Comparison of ENCODE assay signal across 16 cellular contexts in the genomic region with DNA sequence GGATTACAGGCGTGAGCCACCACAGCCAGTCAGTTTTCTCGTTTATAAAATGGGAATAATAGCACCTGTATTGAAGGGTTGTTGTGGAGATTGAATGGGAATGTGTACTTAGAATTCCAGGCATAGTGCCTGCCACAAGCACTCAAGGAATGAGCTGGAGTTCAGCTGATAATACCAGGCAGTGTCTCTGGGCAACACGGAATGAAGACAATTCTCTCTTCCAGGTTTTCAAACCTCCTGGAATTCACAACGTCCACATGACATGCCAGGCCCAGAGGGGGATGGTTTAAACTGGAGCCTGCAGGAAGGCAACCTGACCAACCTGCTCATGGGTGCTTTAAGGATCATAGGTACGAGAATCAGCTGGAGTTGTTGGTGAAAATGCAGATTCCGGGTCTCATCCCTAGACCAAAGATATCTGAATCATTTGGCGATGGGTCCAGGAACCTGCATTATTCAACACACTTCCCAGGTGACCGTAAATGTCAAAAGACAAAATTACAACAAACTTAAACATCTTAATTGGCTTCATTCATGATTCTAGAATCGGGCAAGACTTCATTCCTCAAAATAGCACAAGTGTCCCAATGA. TPM values are rescaled to one million over a fixed set of nuclear protein-coding genes. Genes with fewer than 3 reads are reported as not detected.
DNase-seq lines count a peak whose midpoint lies in the region; ATAC-seq and TF ChIP-seq lines count a peak whose summit lies in the region.
"Had no signal": no experiment of that assay in that cellular context is flagged by ENCODE, and none has a peak within 500 bp of the region (broad histone marks: within the 10 kb centered on the region; RNA-seq: fewer than 3 reads in every experiment).

No MANE protein-coding gene starts in this region.

- POLR2A ChIA-PET in AG04449 (lab: Yijun Ruan, JAX): interaction anchor here (1.0 kb wide), 1 partner anchor 10 kb away, joined by 4 read pairs; no protein-coding TSS in a partner anchor

- no peak for ATAC-seq in activated T-cell treated with anti-CD3 and anti-CD28 coated beads, Interleukin-2, amount 50 U/mL, for 4 hours
- ATAC-seq: GM12878 had no signal

- H3K27me3 ChIP-seq in esophagus muscularis mucosa: no peaks in the 10 kb centered on the region
- H3K27me3 ChIP-seq: colonic mucosa, testis had no signal

- in situ Hi-C loops in ACHN (cut with HindIII; ENCODE audit: low pct_ligation_motif_present, low pct_unique_long_range_greater_than_20kb, low sequenced_read_pairs): no loop called here

- H3K9me3 ChIP-seq in esophagus muscularis mucosa: no peaks in the 10 kb centered on the region
- H3K9me3 ChIP-seq: colonic mucosa, testis had no signal

- no peak for TF ChIP-seq POLR2A in esophagus muscularis mucosa (IDR thresholded peaks at IDR 0.05; ENCODE audit: low read depth)

- peaks cover 15 to 47% (median 44%) of the 10 kb centered on the region in 4 donors for H3K4me1 ChIP-seq in esophagus muscularis mucosa
- H3K4me1 ChIP-seq: colonic mucosa had no signal

- intact Hi-C loops in activated T-helper 1 cell treated with anti-CD3 and anti-CD28 coated beads, Interleukin-12 subunit alpha, Interleukin-12 subunit beta, Interleukin-2, Interleukin-4 antibody, amounts not matched to agents 30 ng/mL and 10 ng/mL and 1 ng/mL, durations not matched to agents 14 hours and 24 hours and 36 hours (cut with micrococcal nuclease): no loop called here
- intact Hi-C loops in esophagus muscularis mucosa (cut with DNase I): no loop called here

- no peak for TF ChIP-seq CTCF in AG04449 (IDR thresholded peaks at IDR 0.05; ENCODE audit: insufficient read depth, low read length, missing control alignments)
- TF ChIP-seq CTCF in mesothelial cell of epicardium (IDR thresholded peaks at IDR 0.05; ENCODE audit: unreplicated experiment): no peak
- no peak for TF ChIP-seq CTCF in esophagus muscularis mucosa (IDR thresholded peaks at IDR 0.05)

- H3K4me1 Mint-ChIP-seq in activated T-helper 1 cell treated with anti-CD3 and anti-CD28 coated beads, Interleukin-12 subunit alpha, Interleukin-12 subunit beta, Interleukin-2, Interleukin-4 antibody, amounts not matched to agents 30 ng/mL and 10 ng/mL and 1 ng/mL, durations not matched to agents 14 hours and 24 hours and 36 hours (ENCODE audit: low read depth): peaks cover 42% of the 10 kb centered on the region
- H3K4me1 Mint-ChIP-seq in mesothelial cell of epicardium: peaks cover 38% of the 10 kb centered on the region
- peaks cover 24% of the 10 kb centered on the region for H3K4me1 Mint-ChIP-seq in activated T-cell treated with anti-CD3 and anti-CD28 coated beads, Interleukin-2, amount 50 U/mL, for 4 hours (ENCODE audit: low read depth)

- CTCF ChIA-PET in AG04449 (lab: Yijun Ruan, JAX): interaction anchor here (0.6 to 1.2 kb wide), 2 partner anchors 67 to 320 kb away, joined by 3 read pairs; no protein-coding TSS in a partner anchor

- no peak overlapping the region for H3K4me3 Mint-ChIP-seq in activated T-helper 1 cell treated with anti-CD3 and anti-CD28 coated beads, Interleukin-12 subunit alpha, Interleukin-12 subunit beta, Interleukin-2, Interleukin-4 antibody, amounts not matched to agents 30 ng/mL and 10 ng/mL and 1 ng/mL, durations not matched to agents 14 hours and 24 hours and 36 hours
- H3K4me3 Mint-ChIP-seq in mesothelial cell of epicardium: peak overlapping the region; percentile 33
- no peak overlapping the region for H3K4me3 Mint-ChIP-seq in activated T-cell treated with anti-CD3 and anti-CD28 coated beads, Interleukin-2, amount 50 U/mL, for 4 hours
- H3K4me3 Mint-ChIP-seq: memory B cell had no signal

- DNase-seq in AG04449 (ENCODE audit: low read depth, low spot score) (peak; percentile 33), ELF-1 (ENCODE audit: low read depth, low spot score) (peak; percentile 69), mesothelial cell of epicardium (ENCODE audit: low spot score in 2 of 2, unreplicated experiment in 2 of 2) (no peak), ACHN (no peak), esophagus muscularis mucosa (ENCODE audit: extremely low spot score) (no peak)
- no peak for DNase-seq in activated T-helper 1 cell treated with anti-CD3 and anti-CD28 coated beads, Interleukin-12 subunit alpha, Interleukin-12 subunit beta, Interleukin-2, Interleukin-4 antibody, amounts not matched to agents 30 ng/mL and 10 ng/mL and 1 ng/mL, durations not matched to agents 14 hours and 24 hours and 36 hours (ENCODE audit: low spot score)
- no peak for DNase-seq in activated effector memory CD4-positive, alpha-beta T cell treated with Interleukin-2 at 50 U/mL for 16 hours
- DNase-seq in activated T-cell treated with anti-CD3 and anti-CD28 coated beads, Interleukin-2, amount 50 U/mL, for 4 hours: no peak
- DNase-seq: colonic mucosa, NCI-H1105 treated with DMSO at 0.1 percent for 48 hours, posterior cingulate gyrus, testis, WERI-Rb-1 had no signal

- H3K4me3 ChIP-seq in AG04449 (ENCODE audit: low read depth, low read length) (no peak overlapping the region), esophagus muscularis mucosa (no peak overlapping the region)
- H3K4me3 ChIP-seq: colonic mucosa, GM12878, SK-N-MC, testis had no signal

- H3K27ac Mint-ChIP-seq in activated T-helper 1 cell treated with anti-CD3 and anti-CD28 coated beads, Interleukin-12 subunit alpha, Interleukin-12 subunit beta, Interleukin-2, Interleukin-4 antibody, amounts not matched to agents 30 ng/mL and 10 ng/mL and 1 ng/mL, durations not matched to agents 14 hours and 24 hours and 36 hours: peak overlapping the region; percentile 31
- peak overlapping the region; percentile 18 for H3K27ac Mint-ChIP-seq in mesothelial cell of epicardium
- H3K27ac Mint-ChIP-seq: memory B cell had no signal

- H3K36me3 ChIP-seq in esophagus muscularis mucosa: no peaks in the 10 kb centered on the region
- H3K36me3 ChIP-seq: colonic mucosa had no signal

- peaks cover 4% of the 10 kb centered on the region for H3K36me3 Mint-ChIP-seq in activated T-helper 1 cell treated with anti-CD3 and anti-CD28 coated beads, Interleukin-12 subunit alpha, Interleukin-12 subunit beta, Interleukin-2, Interleukin-4 antibody, amounts not matched to agents 30 ng/mL and 10 ng/mL and 1 ng/mL, durations not matched to agents 14 hours and 24 hours and 36 hours (ENCODE audit: low read depth)
- H3K36me3 Mint-ChIP-seq in mesothelial cell of epicardium: no peaks in the 10 kb centered on the region
- H3K36me3 Mint-ChIP-seq in activated T-cell treated with anti-CD3 and anti-CD28 coated beads, Interleukin-2, amount 50 U/mL, for 4 hours (ENCODE audit: insufficient read depth): peaks cover 2% of the 10 kb centered on the region

- WGBS in esophagus muscularis mucosa: 77% methylated on average over 9 of the region's 9 CpGs

- H3K9me3 Mint-ChIP-seq in activated T-helper 1 cell treated with anti-CD3 and anti-CD28 coated beads, Interleukin-12 subunit alpha, Interleukin-12 subunit beta, Interleukin-2, Interleukin-4 antibody, amounts not matched to agents 30 ng/mL and 10 ng/mL and 1 ng/mL, durations not matched to agents 14 hours and 24 hours and 36 hours: no peaks in the 10 kb centered on the region
- no peaks in the 10 kb centered on the region for H3K9me3 Mint-ChIP-seq in mesothelial cell of epicardium
- no peaks in the 10 kb centered on the region for H3K9me3 Mint-ChIP-seq in activated T-cell treated with anti-CD3 and anti-CD28 coated beads, Interleukin-2, amount 50 U/mL, for 4 hours
- H3K9me3 Mint-ChIP-seq: memory B cell had no signal

- H3K27me3 Mint-ChIP-seq in activated T-helper 1 cell treated with anti-CD3 and anti-CD28 coated beads, Interleukin-12 subunit alpha, Interleukin-12 subunit beta, Interleukin-2, Interleukin-4 antibody, amounts not matched to agents 30 ng/mL and 10 ng/mL and 1 ng/mL, durations not matched to agents 14 hours and 24 hours and 36 hours (ENCODE audit: insufficient read depth): no peaks in the 10 kb centered on the region
- no peaks in the 10 kb centered on the region for H3K27me3 Mint-ChIP-seq in mesothelial cell of epicardium (ENCODE audit: low read depth)
- H3K27me3 Mint-ChIP-seq in activated T-cell treated with anti-CD3 and anti-CD28 coated beads, Interleukin-2, amount 50 U/mL, for 4 hours (ENCODE audit: low read depth): no peaks in the 10 kb centered on the region
- H3K27me3 Mint-ChIP-seq: memory B cell had no signal

- H3K27ac ChIP-seq in esophagus muscularis mucosa (replicated peaks in 1 of 4): no peak overlapping the region
- H3K27ac ChIP-seq: colonic mucosa, SK-N-MC, testis, WERI-Rb-1 had no signal

- no peak for TF ChIP-seq EP300 in esophagus muscularis mucosa (IDR thresholded peaks at IDR 0.05)

RNA-seq across cellular contexts. Expression of gene PTPN1, which starts 1.9 kb away (rescaled TPM):
- 60.0 and 60.5 TPM in 2 replicates for total RNA-seq in activated T-helper 1 cell treated with anti-CD3 and anti-CD28 coated beads, Interleukin-12 subunit alpha, Interleukin-12 subunit beta, Interleukin-2, Interleukin-4 antibody, amounts not matched to agents 30 ng/mL and 10 ng/mL and 1 ng/mL, durations not matched to agents 14 hours and 24 hours and 36 hours
- total RNA-seq in mesothelial cell of epicardium (26.2 to 27.7 TPM (median 27.3 TPM) in 3 replicates), esophagus muscularis mucosa (10 to 100 TPM; 21.2 to 49.0 (median 41.0) TPM)
- 10 to 100 TPM; 72.0 to 87.9 (median 72.3) TPM for total RNA-seq in activated T-cell treated with anti-CD3 and anti-CD28 coated beads, Interleukin-2, amount 50 U/mL, for 4 hours

Comparison
In these comparisons a context has a peak if more than half of its experiments do, and no peak if none do; other contexts are left out.
1. DNase-seq: peak in AG04449 (single experiment) and ELF-1 (single experiment); none in activated T-helper 1 cell treated with anti-CD3 and anti-CD28 coated beads, Interleukin-12 subunit alpha, Interleukin-12 subunit beta, Interleukin-2, Interleukin-4 antibody, amounts not matched to agents 30 ng/mL and 10 ng/mL and 1 ng/mL, durations not matched to agents 14 hours and 24 hours and 36 hours (single experiment), mesothelial cell of epicardium (0 of 2), ACHN (single experiment), activated effector memory CD4-positive, alpha-beta T cell treated with Interleukin-2 at 50 U/mL for 16 hours (single experiment), esophagus muscularis mucosa (single experiment) and activated T-cell treated with anti-CD3 and anti-CD28 coated beads, Interleukin-2, amount 50 U/mL, for 4 hours (single experiment).